Comparison of ENCODE assay signal across 12 cellular contexts in the genomic region with DNA sequence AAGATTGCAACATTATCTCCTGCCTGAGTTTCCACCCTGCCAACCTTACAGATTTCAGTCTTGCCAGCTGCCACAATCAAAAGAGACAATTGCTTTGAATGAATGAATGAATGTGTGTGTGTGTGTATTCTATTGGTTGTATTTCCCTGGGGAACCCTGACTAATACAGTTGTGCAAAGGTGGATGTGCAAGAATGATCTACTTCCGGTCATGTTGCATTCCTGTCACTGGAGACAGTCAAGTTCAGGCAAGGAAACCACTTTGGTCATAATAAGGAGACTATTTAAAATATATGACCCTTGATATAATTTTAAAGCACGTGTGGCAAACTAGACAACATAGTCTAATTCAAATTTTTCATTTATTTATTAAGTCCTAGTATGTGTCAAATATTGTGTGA.
DNase-seq lines count a peak whose midpoint lies in the region; ATAC-seq and TF ChIP-seq lines count a peak whose summit lies in the region.
"Had no signal": no experiment of that assay in that cellular context is flagged by ENCODE, and none has a peak within 500 bp of the region (broad histone marks: within the 10 kb centered on the region; RNA-seq: fewer than 3 reads in every experiment).

No MANE protein-coding gene starts in this region.

- no peak overlapping the region for H3K4me3 ChIP-seq in AG04449 (ENCODE audit: low read depth, low read length)
- H3K4me3 ChIP-seq: BLaER1 had no signal

- no peak overlapping the region for H3K27ac Mint-ChIP-seq in nephron progenitor cell
- H3K27ac Mint-ChIP-seq: memory B cell had no signal

- no peak overlapping the region for H3K4me3 Mint-ChIP-seq in nephron progenitor cell
- H3K4me3 Mint-ChIP-seq: memory B cell had no signal

- ATAC-seq in SK-N-SH treated with all-trans-retinoic acid at 6 μM for 48 hours: peak; percentile 54; the same call in 1 of the 3 replicates
- ATAC-seq in HG02981 (IDR thresholded peaks at IDR 0.05; ENCODE audit: unreplicated experiment): no peak
- no peak for ATAC-seq in GM19328 (IDR thresholded peaks at IDR 0.05; ENCODE audit: unreplicated experiment)
- ATAC-seq in GM18868 (IDR thresholded peaks at IDR 0.05; ENCODE audit: unreplicated experiment): no peak

- DNase-seq in AG04449 (ENCODE audit: low read depth, low spot score) (no peak), fibroblast of peridontal ligament (ENCODE audit: extremely low read depth) (peak; percentile 8), nephron progenitor cell (no peak)
- DNase-seq in activated CD4-positive, alpha-beta T cell treated with anti-CD3 and anti-CD28 coated beads for 4 hours: no peak
- DNase-seq: activated naive CD4-positive, alpha-beta T cell treated with anti-CD3 and anti-CD28 coated beads, Interleukin-2, amount 50 U/mL, for 16 hours; small intestine had no signal

- CTCF ChIA-PET in AG04449 (lab: Yijun Ruan, JAX): interaction anchor here (0.9 to 3.8 kb wide), 3 partner anchors 12 to 20 kb away, joined by 3 to 30 read pairs (median 3); a partner anchor contains a TSS

- no peaks in the 10 kb centered on the region for H3K36me3 Mint-ChIP-seq in nephron progenitor cell (ENCODE audit: low read depth)
- H3K36me3 Mint-ChIP-seq: memory B cell had no signal

- TF ChIP-seq CTCF in AG04449 (IDR thresholded peaks at IDR 0.05; ENCODE audit: insufficient read depth, low read length, missing control alignments): peak; percentile 21
- peak; percentile 17 for TF ChIP-seq CTCF in nephron progenitor cell (IDR thresholded peaks at IDR 0.05)

- peaks cover 9% of the 10 kb centered on the region for H3K9me3 Mint-ChIP-seq in nephron progenitor cell
- H3K9me3 Mint-ChIP-seq: memory B cell had no signal

- POLR2A ChIA-PET in AG04449 (lab: Yijun Ruan, JAX): no interaction called here

- H3K4me1 Mint-ChIP-seq in nephron progenitor cell: peaks cover 14% of the 10 kb centered on the region
- H3K4me1 Mint-ChIP-seq: memory B cell had no signal

- peaks cover 4% of the 10 kb centered on the region for H3K27me3 Mint-ChIP-seq in nephron progenitor cell (ENCODE audit: low read depth, poor library complexity)

TF ChIP-seq in SK-N-SH treated with all-trans-retinoic acid at 6 μM for 48 hours, 23 proteins besides CTCF, POLR2A, EP300 and RAD21:
- TF ChIP-seq, protein P1, sequence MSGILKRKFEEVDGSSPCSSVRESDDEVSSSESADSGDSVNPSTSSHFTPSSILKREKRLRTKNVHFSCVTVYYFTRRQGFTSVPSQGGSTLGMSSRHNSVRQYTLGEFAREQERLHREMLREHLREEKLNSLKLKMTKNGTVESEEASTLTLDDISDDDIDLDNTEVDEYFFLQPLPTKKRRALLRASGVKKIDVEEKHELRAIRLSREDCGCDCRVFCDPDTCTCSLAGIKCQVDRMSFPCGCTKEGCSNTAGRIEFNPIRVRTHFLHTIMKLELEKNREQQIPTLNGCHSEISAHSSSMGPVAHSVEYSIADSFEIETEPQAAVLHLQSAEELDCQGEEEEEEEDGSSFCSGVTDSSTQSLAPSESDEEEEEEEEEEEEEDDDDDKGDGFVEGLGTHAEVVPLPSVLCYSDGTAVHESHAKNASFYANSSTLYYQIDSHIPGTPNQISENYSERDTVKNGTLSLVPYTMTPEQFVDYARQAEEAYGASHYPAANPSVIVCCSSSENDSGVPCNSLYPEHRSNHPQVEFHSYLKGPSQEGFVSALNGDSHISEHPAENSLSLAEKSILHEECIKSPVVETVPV (CRISPR knock-in tag; IDR thresholded peaks at IDR 0.05): no peak
- no peak for TF ChIP-seq SNAI2 (CRISPR knock-in tag; IDR thresholded peaks at IDR 0.05)
- TF ChIP-seq ISL1 (CRISPR knock-in tag; IDR thresholded peaks at IDR 0.05): no peak
- TF ChIP-seq BACH2 (CRISPR knock-in tag; IDR thresholded peaks at IDR 0.05; ENCODE audit: borderline replicate concordance): no peak
- no peak for TF ChIP-seq ARNTL (CRISPR knock-in tag; IDR thresholded peaks at IDR 0.05; ENCODE audit: borderline replicate concordance, low read depth)
- TF ChIP-seq CSDC2 (CRISPR knock-in tag; IDR thresholded peaks at IDR 0.05): no peak
- TF ChIP-seq, protein P2, sequence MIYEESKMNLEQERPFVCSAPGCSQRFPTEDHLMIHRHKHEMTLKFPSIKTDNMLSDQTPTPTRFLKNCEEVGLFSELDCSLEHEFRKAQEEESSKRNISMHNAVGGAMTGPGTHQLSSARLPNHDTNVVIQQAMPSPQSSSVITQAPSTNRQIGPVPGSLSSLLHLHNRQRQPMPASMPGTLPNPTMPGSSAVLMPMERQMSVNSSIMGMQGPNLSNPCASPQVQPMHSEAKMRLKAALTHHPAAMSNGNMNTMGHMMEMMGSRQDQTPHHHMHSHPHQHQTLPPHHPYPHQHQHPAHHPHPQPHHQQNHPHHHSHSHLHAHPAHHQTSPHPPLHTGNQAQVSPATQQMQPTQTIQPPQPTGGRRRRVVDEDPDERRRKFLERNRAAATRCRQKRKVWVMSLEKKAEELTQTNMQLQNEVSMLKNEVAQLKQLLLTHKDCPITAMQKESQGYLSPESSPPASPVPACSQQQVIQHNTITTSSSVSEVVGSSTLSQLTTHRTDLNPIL (CRISPR knock-in tag; IDR thresholded peaks at IDR 0.05; ENCODE audit: low read depth): no peak
- TF ChIP-seq, protein P3, sequence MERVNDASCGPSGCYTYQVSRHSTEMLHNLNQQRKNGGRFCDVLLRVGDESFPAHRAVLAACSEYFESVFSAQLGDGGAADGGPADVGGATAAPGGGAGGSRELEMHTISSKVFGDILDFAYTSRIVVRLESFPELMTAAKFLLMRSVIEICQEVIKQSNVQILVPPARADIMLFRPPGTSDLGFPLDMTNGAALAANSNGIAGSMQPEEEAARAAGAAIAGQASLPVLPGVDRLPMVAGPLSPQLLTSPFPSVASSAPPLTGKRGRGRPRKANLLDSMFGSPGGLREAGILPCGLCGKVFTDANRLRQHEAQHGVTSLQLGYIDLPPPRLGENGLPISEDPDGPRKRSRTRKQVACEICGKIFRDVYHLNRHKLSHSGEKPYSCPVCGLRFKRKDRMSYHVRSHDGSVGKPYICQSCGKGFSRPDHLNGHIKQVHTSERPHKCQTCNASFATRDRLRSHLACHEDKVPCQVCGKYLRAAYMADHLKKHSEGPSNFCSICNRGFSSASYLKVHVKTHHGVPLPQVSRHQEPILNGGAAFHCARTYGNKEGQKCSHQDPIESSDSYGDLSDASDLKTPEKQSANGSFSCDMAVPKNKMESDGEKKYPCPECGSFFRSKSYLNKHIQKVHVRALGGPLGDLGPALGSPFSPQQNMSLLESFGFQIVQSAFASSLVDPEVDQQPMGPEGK (CRISPR knock-in tag; IDR thresholded peaks at IDR 0.05; ENCODE audit: borderline replicate concordance): no peak
- no peak for TF ChIP-seq RARB (CRISPR knock-in tag; IDR thresholded peaks at IDR 0.05)
- no peak for TF ChIP-seq ZC3H10 (CRISPR knock-in tag; IDR thresholded peaks at IDR 0.05)
TF ChIP-seq in SK-N-SH treated with all-trans-retinoic acid at 6 μM for 48 hours: peak in this region for 0.
